Comparison of ENCODE assay signal across 32 cellular contexts in the genomic region with DNA sequence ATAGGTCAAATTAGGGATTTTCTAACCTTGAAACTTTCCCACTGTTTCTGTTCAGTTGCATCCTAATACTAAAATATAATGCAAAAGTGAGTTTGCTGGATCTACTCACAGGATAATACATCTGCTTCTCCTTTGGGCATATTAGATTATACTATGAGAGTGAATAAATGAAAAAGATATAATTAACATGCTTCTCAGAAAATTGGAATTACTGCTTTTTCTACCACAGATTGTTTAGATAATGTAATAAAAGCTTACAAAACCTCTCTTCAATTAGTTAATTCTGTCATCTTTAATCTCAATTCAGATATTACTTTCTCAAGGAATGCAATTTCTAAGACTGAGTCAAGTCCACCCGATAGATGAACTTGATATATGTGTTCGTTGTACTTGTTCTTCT.
"Had no signal": no experiment of that assay in that cellular context is flagged by ENCODE, and none has a peak within 500 bp of the region (broad histone marks: within the 10 kb centered on the region; RNA-seq: fewer than 3 reads in every experiment).

No MANE protein-coding gene starts in this region.

- H3K36me3 ChIP-seq: adrenal gland, ascending aorta, brain microvascular endothelial cell, breast epithelium, cardiac muscle cell had no signal

- FAIRE-seq: astrocyte, bronchial epithelial cell had no signal

- ATAC-seq: activated naive CD4-positive, alpha-beta T cell treated with anti-CD3 and anti-CD28 coated beads, Interleukin-2, amount 50 U/mL, for 72 hours; activated naive CD8-positive, alpha-beta T cell treated with anti-CD3 and anti-CD28 coated beads, Interleukin-2, amount 50 U/mL, for 24 hours; activated T-cell treated with anti-CD3 and anti-CD28 coated beads, Interleukin-2, amount 50 U/mL, for 4 hours; activated T-cell treated with anti-CD3 and anti-CD28 coated beads, Interleukin-2, amount 50 U/mL, for 72 hours; activated T-helper 17 cell treated with anti-CD3 and anti-CD28 coated beads, Interleukin-2, amount 50 U/mL, for 72 hours; body of pancreas had no signal

- H3K27me3 ChIP-seq: adrenal gland, ascending aorta, body of pancreas, brain microvascular endothelial cell, breast epithelium, cardiac muscle cell had no signal

- H3K27ac ChIP-seq: adrenal gland, ascending aorta, body of pancreas, brain microvascular endothelial cell, breast epithelium, cardiac muscle cell had no signal

- H3K4me3 ChIP-seq: adrenal gland, ascending aorta, body of pancreas, breast epithelium, cardiac muscle cell had no signal

- H3K4me1 ChIP-seq: adrenal gland, ascending aorta, body of pancreas, breast epithelium had no signal

- H3K9me3 ChIP-seq: adrenal gland, ascending aorta, body of pancreas, breast epithelium had no signal

- DNase-seq: activated effector memory CD4-positive, alpha-beta T cell treated with anti-CD3 and anti-CD28 coated beads, Interleukin-2, amount 50 U/mL, for 16 hours; activated effector memory CD4-positive, alpha-beta T cell treated with Interleukin-2 at 50 U/mL for 16 hours; activated gamma-delta T cell; activated gamma-delta T cell treated with Interleukin-2 at 50 U/mL for 16 hours; activated naive CD4-positive, alpha-beta T cell; activated naive CD4-positive, alpha-beta T cell treated with anti-CD3 and anti-CD28 coated beads for 36 hours; activated naive CD4-positive, alpha-beta T cell treated with anti-CD3 and anti-CD28 coated beads, Interleukin-2, amount 10 ng/mL, durations not matched to agents 7 days and 5 days; activated naive CD4-positive, alpha-beta T cell treated with anti-CD3 and anti-CD28 coated beads, Interleukin-2, amount 50 U/mL, for 16 hours; activated naive CD4-positive, alpha-beta T cell treated with Interleukin-2 at 50 U/mL for 16 hours; activated naive CD8-positive, alpha-beta T cell treated with anti-CD3 and anti-CD28 coated beads for 36 hours; activated naive CD8-positive, alpha-beta T cell treated with anti-CD3 and anti-CD28 coated beads, Interleukin-2, amount 10 ng/mL, durations not matched to agents 7 days and 5 days; activated naive CD8-positive, alpha-beta T cell treated with anti-CD3 and anti-CD28 coated beads, Interleukin-2, amount 50 U/mL, for 24 hours; activated T-cell treated with anti-CD3 and anti-CD28 coated beads, Interleukin-2, amount 50 U/mL, for 4 hours; activated T-cell treated with anti-CD3 and anti-CD28 coated beads, Interleukin-2, amount 50 U/mL, for 48 hours; activated T-cell treated with anti-CD3 and anti-CD28 coated beads, Interleukin-2, amount 50 U/mL, for 72 hours; adrenal gland; amniotic stem cell; amygdala; anterior cingulate cortex; aorta; body of pancreas; brain microvascular endothelial cell; caudate nucleus; central memory CD4-positive, alpha-beta T cell; cerebellar nuclear complex had no signal
